ENCODE assay signal across 30 cellular contexts in genomic region chr9:124914753-124915405, GRCh38.
"Had no signal": no experiment of that assay in that cellular context is flagged by ENCODE, and none has a peak within 500 bp of the region (broad histone marks: within the 10 kb centered on the region; RNA-seq: fewer than 3 reads in every experiment).

No MANE protein-coding gene starts in this region.

- H3K4me1 Mint-ChIP-seq: endodermal cell; neural progenitor cell; stimulated activated naive CD8-positive, alpha-beta T cell treated with anti-CD3 and anti-CD28 coated beads, Interleukin-15, amount 100 ng/mL, for 72 hours had no signal

- H3K27ac ChIP-seq: colonic mucosa, epithelial cell of prostate, foreskin keratinocyte, heart right ventricle, left lung, neural progenitor cell, parathyroid adenoma, sigmoid colon, skin epidermis, suprapubic skin, transverse colon, upper lobe of right lung, uterus had no signal

- H3K27me3 ChIP-seq: colonic mucosa, foreskin keratinocyte, heart right ventricle, left lung, neural progenitor cell, sigmoid colon, suprapubic skin, transverse colon, upper lobe of right lung, uterus had no signal

- H3K36me3 ChIP-seq: colonic mucosa, neural progenitor cell, uterus had no signal

- DNase-seq: colonic mucosa; effector CD8-positive, alpha-beta T cell; endodermal cell; foreskin keratinocyte; glutamatergic neuron; heart right ventricle; hippocampal formation; left cardiac atrium; left lung; mesendoderm; midbrain; naive thymus-derived CD4-positive, alpha-beta T cell; right cardiac atrium; sigmoid colon; stimulated activated CD4-positive, alpha-beta T cell treated with anti-CD3 and anti-CD28 coated beads, Interleukin-15, amount 100 ng/mL, for 24 hours; stimulated activated CD4-positive, alpha-beta T cell treated with anti-CD3 and anti-CD28 coated beads, Interleukin-2, amount 100 ng/mL, for 48 hours; stimulated activated naive CD4-positive, alpha-beta T cell; stimulated activated naive CD8-positive, alpha-beta T cell treated with anti-CD3 and anti-CD28 coated beads, Interleukin-15, amount 100 ng/mL, for 72 hours; transverse colon; upper lobe of right lung; uterus had no signal

- FAIRE-seq: islet of Langerhans had no signal

- H3K4me3 Mint-ChIP-seq: dendritic cell treated with granulocyte-macrophage colony-stimulating factor and Interleukin-4, amounts not matched to agents 40 ng/mL and 50 ng/mL, for 4 days; endodermal cell; naive thymus-derived CD4-positive, alpha-beta T cell; neural progenitor cell; stimulated activated naive CD8-positive, alpha-beta T cell treated with anti-CD3 and anti-CD28 coated beads, Interleukin-15, amount 100 ng/mL, for 72 hours had no signal

- H3K27ac Mint-ChIP-seq: dendritic cell treated with granulocyte-macrophage colony-stimulating factor and Interleukin-4, amounts not matched to agents 40 ng/mL and 50 ng/mL, for 4 days; endodermal cell; naive thymus-derived CD4-positive, alpha-beta T cell; neural progenitor cell; progenitor cell of endocrine pancreas; stimulated activated naive CD8-positive, alpha-beta T cell treated with anti-CD3 and anti-CD28 coated beads, Interleukin-15, amount 100 ng/mL, for 72 hours had no signal

- H3K27me3 Mint-ChIP-seq: dendritic cell treated with granulocyte-macrophage colony-stimulating factor and Interleukin-4, amounts not matched to agents 40 ng/mL and 50 ng/mL, for 4 days; naive thymus-derived CD4-positive, alpha-beta T cell; progenitor cell of endocrine pancreas; stimulated activated naive CD8-positive, alpha-beta T cell treated with anti-CD3 and anti-CD28 coated beads, Interleukin-15, amount 100 ng/mL, for 72 hours had no signal

- ATAC-seq: esophagus mucosa; foreskin keratinocyte; heart right ventricle; left cardiac atrium; left lung; naive thymus-derived CD4-positive, alpha-beta T cell; right cardiac atrium; stimulated activated naive CD8-positive, alpha-beta T cell treated with anti-CD3 and anti-CD28 coated beads, Interleukin-15, amount 100 ng/mL, for 72 hours; upper lobe of right lung had no signal

- H3K4me1 ChIP-seq: colonic mucosa, foreskin keratinocyte, heart right ventricle, left lung, neural progenitor cell, parathyroid adenoma, sigmoid colon, suprapubic skin, transverse colon, upper lobe of right lung, uterus had no signal

- H3K9me3 Mint-ChIP-seq: dendritic cell treated with granulocyte-macrophage colony-stimulating factor and Interleukin-4, amounts not matched to agents 40 ng/mL and 50 ng/mL, for 4 days; endodermal cell; naive thymus-derived CD4-positive, alpha-beta T cell; neural progenitor cell; stimulated activated naive CD8-positive, alpha-beta T cell treated with anti-CD3 and anti-CD28 coated beads, Interleukin-15, amount 100 ng/mL, for 72 hours had no signal

- H3K9me3 ChIP-seq: colonic mucosa, heart right ventricle, left lung, sigmoid colon, suprapubic skin, transverse colon, upper lobe of right lung, uterus had no signal

- H3K4me3 ChIP-seq: colonic mucosa, heart right ventricle, left lung, neural progenitor cell, sigmoid colon, skin epidermis, suprapubic skin, transverse colon, upper lobe of right lung, uterus had no signal
